11 cellular contexts compared by ENCODE assay signal in genomic region chr14:69138189-69138535, GRCh38. TPM values are rescaled to one million over a fixed set of nuclear protein-coding genes. Genes with fewer than 3 reads are reported as not detected.
DNase-seq lines count a peak whose midpoint lies in the region; ATAC-seq and TF ChIP-seq lines count a peak whose summit lies in the region.
"Had no signal": no experiment of that assay in that cellular context is flagged by ENCODE, and none has a peak within 500 bp of the region (broad histone marks: within the 10 kb centered on the region; RNA-seq: fewer than 3 reads in every experiment).

No MANE protein-coding gene starts in this region.

- H3K27ac Mint-ChIP-seq in activated naive CD4-positive, alpha-beta T cell treated with anti-CD3 and anti-CD28 coated beads, Interleukin-2, amount 50 U/mL, for 24 hours: peak overlapping the region; percentile 81

- H3K4me1 Mint-ChIP-seq in activated naive CD4-positive, alpha-beta T cell treated with anti-CD3 and anti-CD28 coated beads, Interleukin-2, amount 50 U/mL, for 24 hours: peaks cover 83% of the 10 kb centered on the region

- intact Hi-C loops in left lung (cut with DNase I) (no loop called here), transverse colon (cut with DNase I; ENCODE audit: low total_unique reads) (no loop called here)

- no peaks in the 10 kb centered on the region for H3K27me3 Mint-ChIP-seq in activated naive CD4-positive, alpha-beta T cell treated with anti-CD3 and anti-CD28 coated beads, Interleukin-2, amount 50 U/mL, for 24 hours

- H3K4me3 ChIP-seq in choroid plexus epithelial cell (ENCODE audit: low read depth, low read length) (no peak overlapping the region), left lung (no peak overlapping the region), transverse colon (no peak overlapping the region)
- H3K4me3 ChIP-seq: upper lobe of left lung had no signal

- no peaks in the 10 kb centered on the region for H3K27me3 ChIP-seq in left lung
- H3K27me3 ChIP-seq in transverse colon: no peaks in the 10 kb centered on the region
- H3K27me3 ChIP-seq: upper lobe of left lung had no signal

- H3K27ac ChIP-seq in left lung (peak overlapping the region in 1 of 2 donors; percentile 11), transverse colon (peak overlapping the region; percentile 48 to 76 (median 53))

- TF ChIP-seq EP300 in transverse colon (IDR thresholded peaks at IDR 0.05; ENCODE audit: low read depth): no peak

- no peak for DNase-seq in activated naive CD4-positive, alpha-beta T cell (lab: John Stamatoyannopoulos, UW)
- DNase-seq in choroid plexus epithelial cell (ENCODE audit: low read depth) (peak; percentile 78), left lung (no peak), transverse colon (no peak), iPS-NIHi11 (ENCODE audit: low spot score) (no peak), ureter (ENCODE audit: low spot score) (no peak), NCI-H345 (lab: John Stamatoyannopoulos, UW) (no peak)
- DNase-seq: activated naive CD4-positive, alpha-beta T cell treated with Interleukin-2 at 50 U/mL for 16 hours; NCI-H2081 treated with DMSO at 0.1 percent for 48 hours; upper lobe of left lung had no signal

- 63 to 65% methylated on average over 1 of the region's 1 CpG for WGBS in transverse colon (ENCODE audit: low coverage in 1 of 2), 2 donors

- peak; percentile 63 for ATAC-seq in left lung

- peak overlapping the region; percentile 64 for H3K4me3 Mint-ChIP-seq in activated naive CD4-positive, alpha-beta T cell treated with anti-CD3 and anti-CD28 coated beads, Interleukin-2, amount 50 U/mL, for 24 hours

- no peak for TF ChIP-seq POLR2A in transverse colon (IDR thresholded peaks at IDR 0.05)

- no peaks in the 10 kb centered on the region for H3K9me3 Mint-ChIP-seq in activated naive CD4-positive, alpha-beta T cell treated with anti-CD3 and anti-CD28 coated beads, Interleukin-2, amount 50 U/mL, for 24 hours

- peaks cover 18 to 29% of the 10 kb centered on the region in 2 donors for H3K4me1 ChIP-seq in left lung
- peaks cover 7 to 33% (median 24%) of the 10 kb centered on the region in 4 donors for H3K4me1 ChIP-seq in transverse colon

- H3K36me3 ChIP-seq in left lung: no peaks in the 10 kb centered on the region
- H3K36me3 ChIP-seq in transverse colon: no peaks in the 10 kb centered on the region

- peaks cover 10% of the 10 kb centered on the region for H3K36me3 Mint-ChIP-seq in activated naive CD4-positive, alpha-beta T cell treated with anti-CD3 and anti-CD28 coated beads, Interleukin-2, amount 50 U/mL, for 24 hours

- TF ChIP-seq CTCF in choroid plexus epithelial cell (conservative IDR thresholded peaks at IDR 0.05; ENCODE audit: low read depth, low read length) (no peak), left lung (IDR thresholded peaks at IDR 0.05) (no peak), transverse colon (IDR thresholded peaks at IDR 0.05) (no peak)

- no peaks in the 10 kb centered on the region for H3K9me3 ChIP-seq in left lung
- H3K9me3 ChIP-seq in transverse colon: no peaks in the 10 kb centered on the region
- H3K9me3 ChIP-seq: upper lobe of left lung had no signal

- in situ Hi-C loops in transverse colon (cut with MboI; ENCODE audit: low pct_ligation_motif_present in 1 of 4, low pct_unique_long_range_greater_than_20kb in 1 of 4, low sequenced_read_pairs in 3 of 4): loop anchor here in 1 of 4 donors (25.0 kb wide), 1 partner anchor 324 kb away; no protein-coding TSS in a partner anchor

RNA-seq across cellular contexts. Expression of gene DCAF5, which starts 14.8 kb away (rescaled TPM):
- total RNA-seq in left lung (10 to 100 TPM; 45.9 to 46.9 TPM), transverse colon (10 to 100 TPM; 25.1 to 70.3 (median 42.7) TPM), ureter (58.6 TPM)

RNA-seq across cellular contexts. Expression of gene EXD2, which starts 53.1 kb away (rescaled TPM):
- total RNA-seq in left lung (10 to 100 TPM; 24.0 to 25.4 TPM), transverse colon (10 to 100 TPM; 16.5 to 33.8 (median 22.8) TPM), ureter (21.0 TPM)
